Comparison of ENCODE assay signal across 8 cellular contexts in genomic region chr12:48681738-48682532, GRCh38. TPM values are rescaled to one million over a fixed set of nuclear protein-coding genes. Genes with fewer than 3 reads are reported as not detected.
DNase-seq lines count a peak whose midpoint lies in the region; ATAC-seq lines count a peak whose summit lies in the region.

KANSL2 (minus strand) TSS chr12:48682238; CDS start chr12:48681632, 606 bp downstream.

- H3K4me1 Mint-ChIP-seq in IgD-negative memory B cell = peaks cover 30 to 40% (median 40%) of the 10 kb centered on the region in 3 donors

- peak; percentile 99 for ATAC-seq in GM21529 (IDR thresholded peaks at IDR 0.05; ENCODE audit: unreplicated experiment)

- DNase-seq in DMS 273 treated with DMSO at 0.1 percent for 48 hours (lab: John Stamatoyannopoulos, UW) = peak; percentile 91
- peak; percentile 71 for DNase-seq in OCI-M2 (lab: John Stamatoyannopoulos, UW; ENCODE audit: unreplicated experiment)
- DNase-seq in activated T-cell treated with anti-CD3 and anti-CD28 coated beads for 4 hours = peak; percentile 95
- DNase-seq in epidermal melanocyte (ENCODE audit: insufficient read length, low spot score) = peak; percentile 96
- DNase-seq in stimulated activated CD8-positive, alpha-beta memory T cell treated with anti-CD3 and anti-CD28 coated beads, Interleukin-4, amount 100 ng/mL, for 1 hour (ENCODE audit: low read depth in 2 of 2, low spot score in 1 of 2) = peak; percentile 89 to 96

- no peaks in the 10 kb centered on the region for H3K9me3 ChIP-seq in mononuclear cell (ENCODE audit: low read depth, low read length)

- H3K9me3 Mint-ChIP-seq in IgD-negative memory B cell = no peaks in the 10 kb centered on the region

- no peaks in the 10 kb centered on the region for H3K27me3 Mint-ChIP-seq in IgD-negative memory B cell

- H3K27me3 ChIP-seq in mononuclear cell (ENCODE audit: insufficient read depth, low read length) = no peaks in the 10 kb centered on the region

- H3K4me1 ChIP-seq in mononuclear cell (ENCODE audit: insufficient read depth, low read length) = peaks cover 49% of the 10 kb centered on the region

- peaks cover 1% of the 10 kb centered on the region for H3K36me3 Mint-ChIP-seq in IgD-negative memory B cell

- H3K4me3 Mint-ChIP-seq in IgD-negative memory B cell = peak within 1 kb of the TSS; percentile 90 to 99 (median 98)

- peak within 1 kb of the TSS; percentile 100 for H3K4me3 ChIP-seq in mononuclear cell (ENCODE audit: low read length)

- peak within 1 kb of the TSS; percentile 90 to 100 (median 99) for H3K27ac Mint-ChIP-seq in IgD-negative memory B cell

RNA-seq across cellular contexts. Expression of gene KANSL2, which starts in this region (rescaled TPM):
- polyA plus RNA-seq in IgD-negative memory B cell = 47.8 TPM
- total RNA-seq in mononuclear cell = 195 TPM

Comparison
In these comparisons a context has a peak if more than half of its experiments do, and no peak if none do; other contexts are left out.
1. Peak in every context shown above with its lines: DNase-seq, ATAC-seq and H3K4me3 ChIP-seq.